Comparison of ENCODE assay signal across 8 cellular contexts in genomic region chr14:100383727-100384158, GRCh38. TPM values are rescaled to one million over a fixed set of nuclear protein-coding genes. Genes with fewer than 3 reads are reported as not detected.
DNase-seq lines count a peak whose midpoint lies in the region; ATAC-seq and TF ChIP-seq lines count a peak whose summit lies in the region.

No MANE protein-coding gene starts in this region.

- 0 out of 2 replicates have a peak overlapping the region, but pooled peaks have one; percentile 21 for H3K4me2 ChIP-seq in KMS-11

- H3K27ac ChIP-seq in KMS-11: no peak overlapping the region
- H3K27ac ChIP-seq in SJCRH30: no peak overlapping the region

- DNase-seq in AG08395 (ENCODE audit: low spot score) (peak; percentile 69), SJCRH30 (peak; percentile 79 to 91), cardiac septum (ENCODE audit: low spot score) (peak; percentile 84), retina (peak; percentile 73)
- peak; percentile 59 for DNase-seq in activated naive CD4-positive, alpha-beta T cell treated with anti-CD3 and anti-CD28 coated beads, Interleukin-2, amount 50 U/mL, for 16 hours

- intact Hi-C loops in cardiac septum (cut with DNase I): loop anchor here (2.0 kb wide), 2 partner anchors 261 to 1245 kb away; no protein-coding TSS in a partner anchor

- no peaks in the 10 kb centered on the region for H3K79me2 ChIP-seq in KMS-11 (ENCODE audit: insufficient read depth, low read depth)

- ATAC-seq in GM18511 (IDR thresholded peaks at IDR 0.05; ENCODE audit: unreplicated experiment) (peak; percentile 68), GM18517 (IDR thresholded peaks at IDR 0.05; ENCODE audit: unreplicated experiment) (no peak)

- no peak overlapping the region for H2AFZ ChIP-seq in KMS-11 (ENCODE audit: low read depth)

- H3K4me3 ChIP-seq in KMS-11 (IDR thresholded peaks at IDR 0.05; ENCODE audit: insufficient read depth, low read depth, low read length) (no peak overlapping the region), SJCRH30 (no peak overlapping the region)

- H3K4me1 ChIP-seq in KMS-11 (ENCODE audit: low read depth, poor library complexity, severe bottlenecking) (peaks cover 3% of the 10 kb centered on the region), SJCRH30 (peaks cover 33% of the 10 kb centered on the region)

- H3K27me3 ChIP-seq in KMS-11 (ENCODE audit: insufficient read depth, low read depth): no peaks in the 10 kb centered on the region
- no peaks in the 10 kb centered on the region for H3K27me3 ChIP-seq in SJCRH30

- no peaks in the 10 kb centered on the region for H4K20me1 ChIP-seq in KMS-11 (ENCODE audit: insufficient read depth)

- no peak overlapping the region for H3K9ac ChIP-seq in KMS-11

- no peaks in the 10 kb centered on the region for H3K9me3 ChIP-seq in SJCRH30 (replicated peaks)

- peak; percentile 84 for TF ChIP-seq CTCF in KMS-11 (conservative IDR thresholded peaks at IDR 0.05; ENCODE audit: low read depth, low read length)

- no peaks in the 10 kb centered on the region for H3K36me3 ChIP-seq in KMS-11 (ENCODE audit: insufficient read depth)
- H3K36me3 ChIP-seq in SJCRH30: no peaks in the 10 kb centered on the region

RNA-seq across cellular contexts. Expression of gene WDR25, which starts 7.5 kb away (rescaled TPM):
- 7.4 and 8.7 TPM in 2 replicates for total RNA-seq in SJCRH30 (2014; rRNA removed; shearing (Covaris generic))
- 5.8 TPM for total RNA-seq in cardiac septum
